ENCODE assay signal across 28 cellular contexts in the genomic region with DNA sequence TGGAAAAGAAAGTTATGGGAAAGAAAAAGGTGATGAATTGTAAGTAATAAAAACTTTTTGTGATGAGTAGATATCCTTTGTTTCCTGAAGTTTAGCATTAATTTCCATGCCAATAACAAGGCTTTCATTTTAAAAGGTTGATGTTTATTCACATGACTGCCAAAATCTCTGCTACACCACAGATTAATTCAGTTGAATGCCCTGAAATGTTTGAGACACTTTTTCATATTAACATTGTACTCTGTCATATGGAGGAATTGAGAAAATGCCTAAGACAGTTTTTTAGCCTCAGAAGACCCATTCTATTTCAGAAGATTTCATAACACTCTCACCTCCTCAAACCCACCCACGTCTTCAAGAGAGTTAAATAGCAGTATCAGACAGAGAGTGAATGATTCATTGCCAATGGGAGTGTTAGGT.
DNase-seq lines count a peak whose midpoint lies in the region; ATAC-seq and TF ChIP-seq lines count a peak whose summit lies in the region.
"Had no signal": no experiment of that assay in that cellular context is flagged by ENCODE, and none has a peak within 500 bp of the region (broad histone marks: within the 10 kb centered on the region; RNA-seq: fewer than 3 reads in every experiment).

No MANE protein-coding gene starts in this region.

- ATAC-seq in stimulated activated effector memory CD8-positive, alpha-beta T cell treated with anti-CD3 and anti-CD28 coated beads, Interleukin-12 subunit alpha, Interleukin-12 subunit beta, amount 100 ng/mL, for 72 hours: no peak
- ATAC-seq: body of pancreas, gastrocnemius medialis, HCT116, sciatic nerve had no signal

- H3K27me3 Mint-ChIP-seq in H9 (ENCODE audit: low read depth): no peaks in the 10 kb centered on the region

- no peak overlapping the region for H2BK15ac ChIP-seq in H9 (ENCODE audit: low read depth, low read length)

- H2BK12ac ChIP-seq in H9 (ENCODE audit: insufficient read length, low read depth, low read length): no peak overlapping the region

- H4K5ac ChIP-seq in H9 (ENCODE audit: insufficient read length, low read depth, low read length): no peak overlapping the region

- H3K9me3 Mint-ChIP-seq in H9: no peaks in the 10 kb centered on the region
- H3K9me3 Mint-ChIP-seq in stimulated activated effector memory CD8-positive, alpha-beta T cell treated with anti-CD3 and anti-CD28 coated beads, Interleukin-12 subunit alpha, Interleukin-12 subunit beta, amount 100 ng/mL, for 72 hours: no peaks in the 10 kb centered on the region
- H3K9me3 Mint-ChIP-seq: activated CD4-positive, alpha-beta T cell treated with anti-CD3 and anti-CD28 coated beads, Interleukin-2, amount 10 ng/mL, durations not matched to agents 24 days and 14 days; CD8-positive, alpha-beta memory T cell; immature natural killer cell; neural crest cell had no signal

- H4K91ac ChIP-seq in H9 (ENCODE audit: insufficient read length, low read depth, low read length): no peak overlapping the region

- no peak overlapping the region for H2BK20ac ChIP-seq in H9 (ENCODE audit: low read depth, low read length, poor library complexity, severe bottlenecking)

- H3K27ac Mint-ChIP-seq in H9: peak overlapping the region; percentile 30 to 93 (median 50); a peak in 4 of 7 replicates
- H3K27ac Mint-ChIP-seq in stimulated activated effector memory CD8-positive, alpha-beta T cell treated with anti-CD3 and anti-CD28 coated beads, Interleukin-12 subunit alpha, Interleukin-12 subunit beta, amount 100 ng/mL, for 72 hours: no peak overlapping the region
- H3K27ac Mint-ChIP-seq: activated CD4-positive, alpha-beta T cell treated with anti-CD3 and anti-CD28 coated beads, Interleukin-2, amount 10 ng/mL, durations not matched to agents 24 days and 14 days; CD8-positive, alpha-beta memory T cell; immature natural killer cell had no signal

- H3K4me2 ChIP-seq in H9 (ENCODE audit: insufficient read depth, insufficient read length, low read length) (no peak overlapping the region), fibroblast of lung (ENCODE audit: extremely low read depth, insufficient read depth, low read length) (no peak overlapping the region), osteoblast (ENCODE audit: insufficient read depth, low read length) (no peak overlapping the region)

- no peaks in the 10 kb centered on the region for H3K36me3 ChIP-seq in SJSA1
- no peaks in the 10 kb centered on the region for H3K36me3 ChIP-seq in fibroblast of lung (ENCODE audit: control insufficient read depth, insufficient read depth, low read length)
- H3K36me3 ChIP-seq in osteoblast (ENCODE audit: insufficient read depth, low read length): no peaks in the 10 kb centered on the region
- H3K36me3 ChIP-seq in esophagus squamous epithelium: peaks cover 0 to 63% (median 0%) of the 10 kb centered on the region in 3 donors
- no peaks in the 10 kb centered on the region for H3K36me3 ChIP-seq in left ventricle myocardium inferior
- H3K36me3 ChIP-seq: BE2C, gastrocnemius medialis, WERI-Rb-1 had no signal

- H2AK5ac ChIP-seq in H9 (ENCODE audit: insufficient read length, low read length): no peak overlapping the region

- H3K56ac ChIP-seq in H9 (ENCODE audit: insufficient read length, low read depth, low read length): no peak overlapping the region

- no peak for TF ChIP-seq CTCF in H9 (conservative IDR thresholded peaks at IDR 0.05)
- no peak for TF ChIP-seq CTCF in fibroblast of lung (conservative IDR thresholded peaks at IDR 0.05 in 1 of 2, IDR thresholded peaks at IDR 0.05 in 1 of 2; ENCODE audit: low read depth in 1 of 2, low read length in 2 of 2)
- TF ChIP-seq CTCF in osteoblast (IDR thresholded peaks at IDR 0.05; ENCODE audit: extremely low read depth, low read depth, low read length): no peak
- no peak for TF ChIP-seq CTCF in esophagus squamous epithelium (IDR thresholded peaks at IDR 0.05)
- TF ChIP-seq CTCF in left ventricle myocardium inferior (IDR thresholded peaks at IDR 0.05; ENCODE audit: borderline replicate concordance): no peak

- H3K18ac ChIP-seq in H9 (ENCODE audit: insufficient read length, low read depth, low read length): no peak overlapping the region

- H2AFZ ChIP-seq in H9 (ENCODE audit: low read length) (peak overlapping the region; percentile 32), fibroblast of lung (ENCODE audit: low read length) (no peak overlapping the region), osteoblast (ENCODE audit: low read length) (no peak overlapping the region)

- H3K9ac ChIP-seq in H9 (ENCODE audit: extremely low read depth, insufficient read length, low read length): no peak overlapping the region
- H3K9ac ChIP-seq in fibroblast of lung (ENCODE audit: insufficient read depth, low read length): no peak overlapping the region

- peaks cover 2% of the 10 kb centered on the region; the same call in 1 of the 2 replicates for H3K4me1 ChIP-seq in H9 (ENCODE audit: insufficient read depth, low read length)
- peaks cover 45% of the 10 kb centered on the region for H3K4me1 ChIP-seq in SJSA1 (replicated peaks)
- peaks cover 15% of the 10 kb centered on the region for H3K4me1 ChIP-seq in fibroblast of lung (ENCODE audit: control insufficient read depth, extremely low read depth, insufficient read depth, low read length)
- H3K4me1 ChIP-seq in osteoblast (ENCODE audit: insufficient read depth, low read length): peaks cover 39% of the 10 kb centered on the region
- H3K4me1 ChIP-seq in esophagus squamous epithelium: peaks cover 0 to 14% (median 0%) of the 10 kb centered on the region in 3 donors
- no peaks in the 10 kb centered on the region for H3K4me1 ChIP-seq in left ventricle myocardium inferior
- H3K4me1 ChIP-seq: BE2C, body of pancreas, gastrocnemius medialis, upper lobe of left lung had no signal

- H3K79me1 ChIP-seq in H9 (ENCODE audit: insufficient read depth, low read depth, low read length, poor library complexity, severe bottlenecking): no peaks in the 10 kb centered on the region

- H2BK120ac ChIP-seq in H9 (ENCODE audit: low read depth, low read length, poor library complexity, severe bottlenecking): no peak overlapping the region

- H2BK5ac ChIP-seq in H9 (ENCODE audit: insufficient read length, low read length): no peak overlapping the region

- H3K27ac ChIP-seq in H9 (ENCODE audit: insufficient read length, low read depth, low read length) (no peak overlapping the region), SJSA1 (peak overlapping the region; percentile 97), fibroblast of lung (ENCODE audit: insufficient read depth, low read length) (peak overlapping the region; percentile 83), osteoblast (ENCODE audit: low read depth, low read length) (peak overlapping the region; percentile 98), esophagus squamous epithelium (no peak overlapping the region), left ventricle myocardium inferior (replicated peaks) (no peak overlapping the region)
- H3K27ac ChIP-seq: body of pancreas, gastrocnemius medialis, HL-60, upper lobe of left lung, WERI-Rb-1 had no signal

- H3K4me3 Mint-ChIP-seq in H9: no peak overlapping the region
- no peak overlapping the region for H3K4me3 Mint-ChIP-seq in stimulated activated effector memory CD8-positive, alpha-beta T cell treated with anti-CD3 and anti-CD28 coated beads, Interleukin-12 subunit alpha, Interleukin-12 subunit beta, amount 100 ng/mL, for 72 hours
- H3K4me3 Mint-ChIP-seq: activated CD4-positive, alpha-beta T cell treated with anti-CD3 and anti-CD28 coated beads, Interleukin-2, amount 10 ng/mL, durations not matched to agents 24 days and 14 days; CD8-positive, alpha-beta memory T cell; immature natural killer cell; neural crest cell had no signal

- no peak overlapping the region for H3K23ac ChIP-seq in H9 (ENCODE audit: insufficient read length, low read depth, low read length)

- no peaks in the 10 kb centered on the region for H3K9me3 ChIP-seq in H9 (ENCODE audit: control insufficient read depth, low read depth, low read length)
- H3K9me3 ChIP-seq in SJSA1 (replicated peaks): no peaks in the 10 kb centered on the region
- H3K9me3 ChIP-seq in fibroblast of lung (ENCODE audit: control insufficient read depth, insufficient read depth, low read depth, low read length): no peaks in the 10 kb centered on the region
- H3K9me3 ChIP-seq in osteoblast (ENCODE audit: low read depth, low read length): no peaks in the 10 kb centered on the region
- H3K9me3 ChIP-seq in esophagus squamous epithelium: no peaks in the 10 kb centered on the region
- no peaks in the 10 kb centered on the region for H3K9me3 ChIP-seq in left ventricle myocardium inferior (replicated peaks)
- H3K9me3 ChIP-seq: BE2C, body of pancreas, gastrocnemius medialis, upper lobe of left lung had no signal

- H3T11ph ChIP-seq in H9 (ENCODE audit: low read length): no peak overlapping the region

- H3K27me3 ChIP-seq in H9 (ENCODE audit: insufficient read depth, low read length) (no peaks in the 10 kb centered on the region), SJSA1 (replicated peaks) (no peaks in the 10 kb centered on the region), fibroblast of lung (ENCODE audit: control insufficient read depth, insufficient read depth, low read length) (no peaks in the 10 kb centered on the region), osteoblast (ENCODE audit: insufficient read depth, low read length) (no peaks in the 10 kb centered on the region), esophagus squamous epithelium (no peaks in the 10 kb centered on the region), left ventricle myocardium inferior (ENCODE audit: low read depth) (no peaks in the 10 kb centered on the region)
- H3K27me3 ChIP-seq: BE2C, body of pancreas, gastrocnemius medialis, upper lobe of left lung had no signal

- H3K4ac ChIP-seq in H9 (ENCODE audit: low read depth, low read length): no peak overlapping the region

- intact Hi-C loops in esophagus squamous epithelium (cut with DNase I) (no loop called here), left ventricle myocardium inferior (cut with micrococcal nuclease) (no loop called here)

- H4K20me1 ChIP-seq in H9 (ENCODE audit: control insufficient read depth, insufficient read depth, insufficient read length) (no peaks in the 10 kb centered on the region), fibroblast of lung (ENCODE audit: control insufficient read depth, extremely low read depth, insufficient read depth, low read length) (no peaks in the 10 kb centered on the region), osteoblast (ENCODE audit: insufficient read depth, low read length) (no peaks in the 10 kb centered on the region)

- no peaks in the 10 kb centered on the region for H3K23me2 ChIP-seq in H9 (ENCODE audit: insufficient read length, low read depth, low read length, poor library complexity, severe bottlenecking)

- no peak for TF ChIP-seq POLR2A in esophagus squamous epithelium (IDR thresholded peaks at IDR 0.05)

- H4K8ac ChIP-seq in H9 (replicated peaks; ENCODE audit: insufficient read length, low read depth, low read length): no peak overlapping the region

- WGBS in H9 (ENCODE audit: extremely low coverage, insufficient read length, low lambda C conversion rate): no CpG with 5 or more reads among the region's 1 CpG
- 68 to 79% methylated on average over 1 of the region's 1 CpG for whole genome bisulfite sequencing in esophagus squamous epithelium, 2 donors

- H3K36me3 Mint-ChIP-seq in H9 (ENCODE audit: insufficient read depth in 1 of 3, low read depth in 3 of 3): no peaks in the 10 kb centered on the region
- H3K36me3 Mint-ChIP-seq in stimulated activated effector memory CD8-positive, alpha-beta T cell treated with anti-CD3 and anti-CD28 coated beads, Interleukin-12 subunit alpha, Interleukin-12 subunit beta, amount 100 ng/mL, for 72 hours: no peaks in the 10 kb centered on the region
- H3K36me3 Mint-ChIP-seq: CD8-positive, alpha-beta memory T cell; immature natural killer cell had no signal

- no peak for DNase-seq in H9
- no peak for DNase-seq in SJSA1 (ENCODE audit: low read depth in 1 of 2, low spot score in 2 of 2)
- DNase-seq in fibroblast of lung (ENCODE audit: low read depth in 2 of 2): peak in 1 of 2 donors; percentile 80
- no peak for DNase-seq in osteoblast (ENCODE audit: insufficient read length, low spot score, missing footprints)
- no peak for DNase-seq in stimulated activated effector memory CD8-positive, alpha-beta T cell treated with anti-CD3 and anti-CD28 coated beads, Interleukin-12 subunit alpha, Interleukin-12 subunit beta, amount 100 ng/mL, for 72 hours (ENCODE audit: low spot score in 2 of 2)
- DNase-seq in hypothalamus (lab: John Stamatoyannopoulos, UW): no peak
- DNase-seq in esophagus squamous epithelium (lab: John Stamatoyannopoulos, UW): no peak
- DNase-seq in left ventricle myocardium inferior: no peak
- DNase-seq: activated CD4-positive, alpha-beta T cell treated with anti-CD3 and anti-CD28 coated beads, Interleukin-2, amount 10 ng/mL, durations not matched to agents 24 days and 14 days; activated gamma-delta T cell treated with Interleukin-2 at 50 U/mL for 16 hours; activated T-cell treated with anti-CD3 and anti-CD28 coated beads, Interleukin-2, amount 50 U/mL, for 48 hours; BE2C; body of pancreas; CD8-positive, alpha-beta memory T cell; cerebellar nuclear complex; gastrocnemius medialis; immature natural killer cell; NCI-H1930; NCI-H526; SHP77; stimulated activated CD4-positive, alpha-beta T cell treated with anti-CD3 and anti-CD28 coated beads, Interleukin-4, amount 100 ng/mL, for 24 hours; T1000; upper lobe of left lung; WERI-Rb-1 had no signal

- H3K79me2 ChIP-seq in H9 (ENCODE audit: insufficient read depth, low read length): no peaks in the 10 kb centered on the region
- no peaks in the 10 kb centered on the region for H3K79me2 ChIP-seq in fibroblast of lung (ENCODE audit: control insufficient read depth, insufficient read depth, low read length)
- no peaks in the 10 kb centered on the region for H3K79me2 ChIP-seq in osteoblast (ENCODE audit: insufficient read depth, low read length)

- H3K14ac ChIP-seq in H9 (ENCODE audit: insufficient read depth, low read length): no peak overlapping the region

- H3K4me1 Mint-ChIP-seq in H9: peaks cover 28 to 32% of the 10 kb centered on the region in 2 experiments
- H3K4me1 Mint-ChIP-seq in stimulated activated effector memory CD8-positive, alpha-beta T cell treated with anti-CD3 and anti-CD28 coated beads, Interleukin-12 subunit alpha, Interleukin-12 subunit beta, amount 100 ng/mL, for 72 hours: no peaks in the 10 kb centered on the region
- H3K4me1 Mint-ChIP-seq: activated CD4-positive, alpha-beta T cell treated with anti-CD3 and anti-CD28 coated beads, Interleukin-2, amount 10 ng/mL, durations not matched to agents 24 days and 14 days; CD8-positive, alpha-beta memory T cell; immature natural killer cell; neural crest cell had no signal

- H3K4me3 ChIP-seq in SJSA1 (no peak overlapping the region), fibroblast of lung (replicated peaks in 1 of 4; ENCODE audit: control extremely low read depth in 1 of 4, insufficient read depth in 1 of 4, low read depth in 3 of 4, low read length in 4 of 4) (no peak overlapping the region), osteoblast (ENCODE audit: insufficient read depth, low read length) (no peak overlapping the region), esophagus squamous epithelium (no peak overlapping the region), left ventricle myocardium inferior (no peak overlapping the region)
- H3K4me3 ChIP-seq: body of pancreas, gastrocnemius medialis, upper lobe of left lung had no signal

Comparison
In these comparisons a context has a peak if more than half of its experiments do, and no peak if none do; other contexts are left out.
1. H3K27ac ChIP-seq: peak in SJSA1 (single experiment), fibroblast of lung (single experiment) and osteoblast (single experiment); none in H9 (single experiment), esophagus squamous epithelium (0 of 4) and left ventricle myocardium inferior (single experiment).